17 cellular contexts compared by ENCODE assay signal in genomic region chr11:119366690-119367620, GRCh38. TPM values are rescaled to one million over a fixed set of nuclear protein-coding genes. Genes with fewer than 3 reads are reported as not detected.
A peak's percentile ranks its signal among the peaks of the same experiment; 100 is the strongest.
DNase-seq lines count a peak whose midpoint lies in the region; ATAC-seq and TF ChIP-seq lines count a peak whose summit lies in the region.
"Had no signal": no experiment of that assay in that cellular context is flagged by ENCODE, and none has a peak within 500 bp of the region (broad histone marks: within the 10 kb centered on the region; RNA-seq: fewer than 3 reads in every experiment).

No MANE protein-coding gene starts in this region.

- H3K36me3 ChIP-seq in heart left ventricle (no peaks in the 10 kb centered on the region), left ventricle myocardium inferior (no peaks in the 10 kb centered on the region), rectal smooth muscle tissue (ENCODE audit: control insufficient read depth, insufficient read depth, low read length) (no peaks in the 10 kb centered on the region)
- H3K36me3 ChIP-seq: neural progenitor cell had no signal

- DNase-seq in heart left ventricle (peak in 1 of 5 donors; percentile 40), left ventricle myocardium superior (no peak), left ventricle myocardium inferior (no peak), OCI-M2 (lab: John Stamatoyannopoulos, UW; ENCODE audit: unreplicated experiment) (no peak), osteocyte (ENCODE audit: extremely low spot score, unreplicated experiment) (no peak)
- DNase-seq in activated T-helper 1 cell treated with anti-CD3 and anti-CD28 coated beads, Interleukin-12 subunit alpha, Interleukin-12 subunit beta, Interleukin-2, Interleukin-4 antibody, amounts not matched to agents 30 ng/mL and 10 ng/mL and 1 ng/mL, durations not matched to agents 14 hours and 24 hours and 36 hours (ENCODE audit: low spot score): no peak
- DNase-seq in activated effector memory CD4-positive, alpha-beta T cell treated with anti-CD3 and anti-CD28 coated beads, Interleukin-2, amount 50 U/mL, for 16 hours: no peak
- DNase-seq: ACHN, activated gamma-delta T cell, GDM1, KG1, NCI-H1436, PC-3 had no signal

- H3K27me3 ChIP-seq in heart left ventricle (peaks cover 0 to 34% (median 0%) of the 10 kb centered on the region in 9 donors), left ventricle myocardium inferior (ENCODE audit: low read depth) (peaks cover 23% of the 10 kb centered on the region), rectal smooth muscle tissue (ENCODE audit: control insufficient read depth, insufficient read depth, low read length) (no peaks in the 10 kb centered on the region)

- no peak for TF ChIP-seq CTCF in heart left ventricle (IDR thresholded peaks at IDR 0.05)
- TF ChIP-seq CTCF in left ventricle myocardium inferior (IDR thresholded peaks at IDR 0.05; ENCODE audit: borderline replicate concordance): no peak
- no peak for TF ChIP-seq CTCF in osteocyte (IDR thresholded peaks at IDR 0.05)

- peaks cover 0 to 88% (median 54%) of the 10 kb centered on the region in 12 donors for H3K4me1 ChIP-seq in heart left ventricle
- peaks cover 97% of the 10 kb centered on the region for H3K4me1 ChIP-seq in left ventricle myocardium inferior
- H3K4me1 ChIP-seq in rectal smooth muscle tissue (ENCODE audit: control insufficient read depth, insufficient read depth, low read length): peaks cover 23% of the 10 kb centered on the region

- no peak overlapping the region for H3K4me3 Mint-ChIP-seq in activated T-helper 1 cell treated with anti-CD3 and anti-CD28 coated beads, Interleukin-12 subunit alpha, Interleukin-12 subunit beta, Interleukin-2, Interleukin-4 antibody, amounts not matched to agents 30 ng/mL and 10 ng/mL and 1 ng/mL, durations not matched to agents 14 hours and 24 hours and 36 hours
- H3K4me3 Mint-ChIP-seq in osteocyte (ENCODE audit: unreplicated experiment): no peak overlapping the region
- H3K4me3 Mint-ChIP-seq: memory B cell; neural progenitor cell; stimulated activated naive CD8-positive, alpha-beta T cell treated with anti-CD3 and anti-CD28 coated beads, Interleukin-15, Interleukin-2, amounts not matched to agents 100 ng/mL and 50 ng/mL, for 24 hours had no signal

- no peak for ATAC-seq in heart left ventricle
- no peak for ATAC-seq in left ventricle myocardium superior
- ATAC-seq: PC-3 had no signal

- no peaks in the 10 kb centered on the region for H3K9me3 ChIP-seq in heart left ventricle
- no peaks in the 10 kb centered on the region for H3K9me3 ChIP-seq in left ventricle myocardium inferior (replicated peaks)

- intact Hi-C loops in heart left ventricle (cut with DNase I): no loop called here
- intact Hi-C loops in left ventricle myocardium superior (cut with micrococcal nuclease): no loop called here
- intact Hi-C loops in left ventricle myocardium inferior (cut with micrococcal nuclease): no loop called here
- intact Hi-C loops in activated T-helper 1 cell treated with anti-CD3 and anti-CD28 coated beads, Interleukin-12 subunit alpha, Interleukin-12 subunit beta, Interleukin-2, Interleukin-4 antibody, amounts not matched to agents 30 ng/mL and 10 ng/mL and 1 ng/mL, durations not matched to agents 14 hours and 24 hours and 36 hours (cut with micrococcal nuclease): loop anchor here (10.0 kb wide), 1 partner anchor 358 kb away; the partner anchor contains the start of gene NECTIN1

- no peak for TF ChIP-seq POLR2A in heart left ventricle (IDR thresholded peaks at IDR 0.05)

- H3K4me1 Mint-ChIP-seq in activated T-helper 1 cell treated with anti-CD3 and anti-CD28 coated beads, Interleukin-12 subunit alpha, Interleukin-12 subunit beta, Interleukin-2, Interleukin-4 antibody, amounts not matched to agents 30 ng/mL and 10 ng/mL and 1 ng/mL, durations not matched to agents 14 hours and 24 hours and 36 hours (ENCODE audit: low read depth): peaks cover 10% of the 10 kb centered on the region
- peaks cover 27% of the 10 kb centered on the region for H3K4me1 Mint-ChIP-seq in osteocyte (ENCODE audit: unreplicated experiment)

- no peaks in the 10 kb centered on the region for H3K36me3 Mint-ChIP-seq in activated T-helper 1 cell treated with anti-CD3 and anti-CD28 coated beads, Interleukin-12 subunit alpha, Interleukin-12 subunit beta, Interleukin-2, Interleukin-4 antibody, amounts not matched to agents 30 ng/mL and 10 ng/mL and 1 ng/mL, durations not matched to agents 14 hours and 24 hours and 36 hours (ENCODE audit: low read depth)
- H3K36me3 Mint-ChIP-seq in osteocyte (ENCODE audit: unreplicated experiment): no peaks in the 10 kb centered on the region
- H3K36me3 Mint-ChIP-seq: neural progenitor cell had no signal

- H3K4me3 ChIP-seq in heart left ventricle (no peak overlapping the region), left ventricle myocardium inferior (peak overlapping the region; percentile 56), rectal smooth muscle tissue (ENCODE audit: low read length) (no peak overlapping the region)
- H3K4me3 ChIP-seq: neural progenitor cell had no signal

- WGBS in heart left ventricle, 4 donors: 48 to 68% (median 58%) methylated on average over 10 to 11 of the region's 11 CpGs

- H3K9ac ChIP-seq in rectal smooth muscle tissue (ENCODE audit: low read length): no peak overlapping the region
- H3K9ac ChIP-seq: neural progenitor cell had no signal

- H3K27me3 Mint-ChIP-seq in activated T-helper 1 cell treated with anti-CD3 and anti-CD28 coated beads, Interleukin-12 subunit alpha, Interleukin-12 subunit beta, Interleukin-2, Interleukin-4 antibody, amounts not matched to agents 30 ng/mL and 10 ng/mL and 1 ng/mL, durations not matched to agents 14 hours and 24 hours and 36 hours (ENCODE audit: insufficient read depth): peaks cover 54% of the 10 kb centered on the region
- H3K27me3 Mint-ChIP-seq in osteocyte (ENCODE audit: unreplicated experiment): peaks cover 31% of the 10 kb centered on the region

- H3K9me3 Mint-ChIP-seq in activated T-helper 1 cell treated with anti-CD3 and anti-CD28 coated beads, Interleukin-12 subunit alpha, Interleukin-12 subunit beta, Interleukin-2, Interleukin-4 antibody, amounts not matched to agents 30 ng/mL and 10 ng/mL and 1 ng/mL, durations not matched to agents 14 hours and 24 hours and 36 hours: no peaks in the 10 kb centered on the region
- no peaks in the 10 kb centered on the region for H3K9me3 Mint-ChIP-seq in osteocyte (ENCODE audit: unreplicated experiment)
- H3K9me3 Mint-ChIP-seq: memory B cell; stimulated activated naive CD8-positive, alpha-beta T cell treated with anti-CD3 and anti-CD28 coated beads, Interleukin-15, Interleukin-2, amounts not matched to agents 100 ng/mL and 50 ng/mL, for 24 hours had no signal

- peak overlapping the region; percentile 35 to 100 (median 90) for H3K27ac ChIP-seq in heart left ventricle
- peak overlapping the region; percentile 95 for H3K27ac ChIP-seq in left ventricle myocardium inferior (replicated peaks)
- H3K27ac ChIP-seq in rectal smooth muscle tissue (ENCODE audit: low read depth, low read length): peak overlapping the region; percentile 44
- H3K27ac ChIP-seq: neural progenitor cell had no signal

- H3K27ac Mint-ChIP-seq in activated T-helper 1 cell treated with anti-CD3 and anti-CD28 coated beads, Interleukin-12 subunit alpha, Interleukin-12 subunit beta, Interleukin-2, Interleukin-4 antibody, amounts not matched to agents 30 ng/mL and 10 ng/mL and 1 ng/mL, durations not matched to agents 14 hours and 24 hours and 36 hours: no peak overlapping the region
- no peak overlapping the region for H3K27ac Mint-ChIP-seq in osteocyte (ENCODE audit: unreplicated experiment)
- H3K27ac Mint-ChIP-seq: memory B cell; neural progenitor cell; stimulated activated naive CD8-positive, alpha-beta T cell treated with anti-CD3 and anti-CD28 coated beads, Interleukin-15, Interleukin-2, amounts not matched to agents 100 ng/mL and 50 ng/mL, for 24 hours had no signal

RNA-seq across cellular contexts. Expression of gene USP2, which starts 14.5 kb away (rescaled TPM):
- total RNA-seq in heart left ventricle (100 to 1,000 TPM in 7 of 9 donors, 10 to 100 TPM in 2; 53.7 to 138 (median 108) TPM), left ventricle myocardium superior (173 TPM), left ventricle myocardium inferior (135 TPM), osteocyte (0.11 and 0.24 TPM in 2 replicates)
- 10 to 100 TPM; 62.3 to 79.9 TPM for polyA plus RNA-seq in heart left ventricle
- total RNA-seq in activated T-helper 1 cell treated with anti-CD3 and anti-CD28 coated beads, Interleukin-12 subunit alpha, Interleukin-12 subunit beta, Interleukin-2, Interleukin-4 antibody, amounts not matched to agents 30 ng/mL and 10 ng/mL and 1 ng/mL, durations not matched to agents 14 hours and 24 hours and 36 hours: 0.22 and 0.36 TPM in 2 replicates

RNA-seq across cellular contexts. Expression of gene MFRP, which starts 20.4 kb away (rescaled TPM):
- total RNA-seq in heart left ventricle: not detected
- under 1 TPM in 1 of 2 donors, not detected in 1; 0.04 TPM for polyA plus RNA-seq in heart left ventricle
- not detected for total RNA-seq in left ventricle myocardium superior
- total RNA-seq in left ventricle myocardium inferior: not detected
- total RNA-seq in activated T-helper 1 cell treated with anti-CD3 and anti-CD28 coated beads, Interleukin-12 subunit alpha, Interleukin-12 subunit beta, Interleukin-2, Interleukin-4 antibody, amounts not matched to agents 30 ng/mL and 10 ng/mL and 1 ng/mL, durations not matched to agents 14 hours and 24 hours and 36 hours: not detected in 2 replicates
- total RNA-seq in osteocyte: not detected in 2 replicates
- total RNA-seq: PC-3 had no signal

RNA-seq across cellular contexts. Expression of gene C1QTNF5, which starts 26.3 kb away (rescaled TPM):
- 10 to 100 TPM; 12.9 to 47.1 (median 19.8) TPM for total RNA-seq in heart left ventricle
- 10 to 100 TPM; 20.0 to 23.9 TPM for polyA plus RNA-seq in heart left ventricle
- 14.4 TPM for total RNA-seq in left ventricle myocardium superior
- total RNA-seq in left ventricle myocardium inferior: 14.4 TPM
- total RNA-seq in activated T-helper 1 cell treated with anti-CD3 and anti-CD28 coated beads, Interleukin-12 subunit alpha, Interleukin-12 subunit beta, Interleukin-2, Interleukin-4 antibody, amounts not matched to agents 30 ng/mL and 10 ng/mL and 1 ng/mL, durations not matched to agents 14 hours and 24 hours and 36 hours: not detected in 2 replicates
- total RNA-seq in osteocyte: 8.4 and 9.3 TPM in 2 replicates

RNA-seq across cellular contexts. Expression of gene RNF26, which starts 32.6 kb away (rescaled TPM):
- 10 to 100 TPM in 8 of 9 donors, 1 to 10 TPM in 1; 8.1 to 22.4 (median 11.8) TPM for total RNA-seq in heart left ventricle
- 10 to 100 TPM in 1 of 2 donors, 1 to 10 TPM in 1; 6.2 to 17.6 TPM for polyA plus RNA-seq in heart left ventricle
- total RNA-seq in left ventricle myocardium superior: 13.2 TPM
- 14.0 TPM for total RNA-seq in left ventricle myocardium inferior
- total RNA-seq in activated T-helper 1 cell treated with anti-CD3 and anti-CD28 coated beads, Interleukin-12 subunit alpha, Interleukin-12 subunit beta, Interleukin-2, Interleukin-4 antibody, amounts not matched to agents 30 ng/mL and 10 ng/mL and 1 ng/mL, durations not matched to agents 14 hours and 24 hours and 36 hours: 26.1 and 27.9 TPM in 2 replicates
- total RNA-seq in osteocyte: 28.9 and 30.2 TPM in 2 replicates

RNA-seq across cellular contexts. Expression of gene MCAM, which starts 50.0 kb away (rescaled TPM):
- total RNA-seq in heart left ventricle: 100 to 1,000 TPM in 6 of 9 donors, 10 to 100 TPM in 3; 46.7 to 380 (median 110) TPM
- 100 to 1,000 TPM in 1 of 2 donors, 10 to 100 TPM in 1; 31.9 to 108 TPM for polyA plus RNA-seq in heart left ventricle
- 44.7 TPM for total RNA-seq in left ventricle myocardium superior
- 59.2 TPM for total RNA-seq in left ventricle myocardium inferior
- total RNA-seq in activated T-helper 1 cell treated with anti-CD3 and anti-CD28 coated beads, Interleukin-12 subunit alpha, Interleukin-12 subunit beta, Interleukin-2, Interleukin-4 antibody, amounts not matched to agents 30 ng/mL and 10 ng/mL and 1 ng/mL, durations not matched to agents 14 hours and 24 hours and 36 hours: 6.0 and 6.6 TPM in 2 replicates
- total RNA-seq in osteocyte: 74.8 and 74.9 TPM in 2 replicates

Comparison
In these comparisons a context has a peak if more than half of its experiments do, and no peak if none do; other contexts are left out.
1. H3K27ac ChIP-seq: peak in every context shown above with its lines; median percentile 95 in left ventricle myocardium inferior; 90 in heart left ventricle; 44 in rectal smooth muscle tissue.
2. RNA of gene USP2, which starts 14.5 kb away (total RNA-seq): 173 TPM in left ventricle myocardium superior (single experiment), 135 TPM in left ventricle myocardium inferior (single experiment) and 53.7 to 138 TPM in heart left ventricle; 0.22 to 0.36 TPM in activated T-helper 1 cell treated with anti-CD3 and anti-CD28 coated beads, Interleukin-12 subunit alpha, Interleukin-12 subunit beta, Interleukin-2, Interleukin-4 antibody, amounts not matched to agents 30 ng/mL and 10 ng/mL and 1 ng/mL, durations not matched to agents 14 hours and 24 hours and 36 hours and 0.11 to 0.24 TPM in osteocyte; every median in the first group is over 10 times any median in the second.